ENCODE assay signal across 18 cellular contexts in the genomic region with DNA sequence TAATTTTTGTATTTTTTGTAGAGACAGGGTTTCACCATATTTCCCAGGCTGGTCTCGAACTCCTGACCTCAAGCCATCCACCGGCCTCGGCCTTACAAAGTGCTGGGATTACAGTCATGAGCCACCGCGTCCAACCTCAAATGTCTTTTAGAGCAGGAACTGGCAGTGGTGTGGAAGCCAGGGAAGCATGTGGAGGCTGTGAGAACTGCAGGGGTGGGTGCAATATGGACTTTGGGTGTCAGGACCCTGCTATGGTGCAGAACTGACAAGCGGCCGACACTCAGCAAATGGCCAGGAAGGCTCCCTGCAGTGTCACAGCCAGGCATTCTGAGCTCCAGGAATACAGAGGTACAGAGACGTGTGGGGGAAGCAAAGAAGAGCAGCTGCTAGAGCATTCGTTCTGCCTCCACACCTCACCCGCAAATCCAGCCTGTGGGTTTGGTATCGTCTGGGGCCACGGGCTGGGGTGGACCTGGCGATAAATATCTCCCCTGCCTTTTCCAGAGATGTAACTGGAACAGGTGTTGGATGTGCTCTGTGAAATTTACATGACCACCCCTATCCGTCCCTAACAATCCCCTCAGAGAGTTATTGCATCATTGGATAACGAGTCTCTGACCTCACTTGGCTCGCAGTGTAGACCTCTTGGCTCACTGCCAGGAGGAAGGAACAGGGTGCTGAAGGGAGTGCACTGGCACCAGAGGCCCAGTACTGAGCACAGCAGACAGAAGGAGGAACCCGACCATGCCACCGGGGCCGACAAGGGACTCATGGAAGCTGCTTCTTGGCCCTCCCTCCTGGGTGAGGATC.
"Had no signal": no experiment of that assay in that cellular context is flagged by ENCODE, and none has a peak within 500 bp of the region (broad histone marks: within the 10 kb centered on the region; RNA-seq: fewer than 3 reads in every experiment).

No MANE protein-coding gene starts in this region.

- FAIRE-seq: frontal cortex had no signal

- ATAC-seq: heart left ventricle; natural killer cell; sciatic nerve; stimulated activated memory B cell treated with anti-CD40 and anti-IgM and Interleukin-4, amounts not matched to agents 10 μg/mL and 1 μg/mL and 100 μg/mL, for 72 hours had no signal

- H3K36me3 ChIP-seq: heart left ventricle, spleen, tibial nerve, upper lobe of right lung, vagina had no signal

- H3K27ac ChIP-seq: dorsolateral prefrontal cortex, heart left ventricle, spleen, tibial nerve, upper lobe of right lung, vagina had no signal

- DNase-seq: dorsolateral prefrontal cortex; effector CD8-positive, alpha-beta T cell; heart left ventricle; hippocampal formation; kidney glomerular epithelial cell; mammary epithelial cell; natural killer cell; posterior cingulate gyrus; spleen; stimulated activated CD4-positive, alpha-beta T cell treated with anti-CD3 and anti-CD28 coated beads, Interleukin-15, amount 100 ng/mL, for 24 hours; stimulated activated CD4-positive, alpha-beta T cell treated with anti-CD3 and anti-CD28 coated beads, Interleukin-1b, Interleukin-23, amount 100 ng/mL, for 48 hours; stimulated activated CD4-positive, alpha-beta T cell treated with anti-CD3 and anti-CD28 coated beads, Interleukin-4, amount 100 ng/mL, for 24 hours; upper lobe of right lung had no signal

- H3K9me3 ChIP-seq: heart left ventricle, spleen, tibial nerve, upper lobe of right lung, vagina had no signal

- H3K27me3 ChIP-seq: dorsolateral prefrontal cortex, tibial nerve, upper lobe of right lung, vagina had no signal

- H3K4me1 ChIP-seq: heart left ventricle, spleen, tibial nerve, upper lobe of right lung, vagina had no signal

- H3K4me3 ChIP-seq: dorsolateral prefrontal cortex, heart left ventricle, spleen, tibial nerve, upper lobe of right lung, vagina had no signal
